ENCODE assay signal across 8 cellular contexts in the genomic region with DNA sequence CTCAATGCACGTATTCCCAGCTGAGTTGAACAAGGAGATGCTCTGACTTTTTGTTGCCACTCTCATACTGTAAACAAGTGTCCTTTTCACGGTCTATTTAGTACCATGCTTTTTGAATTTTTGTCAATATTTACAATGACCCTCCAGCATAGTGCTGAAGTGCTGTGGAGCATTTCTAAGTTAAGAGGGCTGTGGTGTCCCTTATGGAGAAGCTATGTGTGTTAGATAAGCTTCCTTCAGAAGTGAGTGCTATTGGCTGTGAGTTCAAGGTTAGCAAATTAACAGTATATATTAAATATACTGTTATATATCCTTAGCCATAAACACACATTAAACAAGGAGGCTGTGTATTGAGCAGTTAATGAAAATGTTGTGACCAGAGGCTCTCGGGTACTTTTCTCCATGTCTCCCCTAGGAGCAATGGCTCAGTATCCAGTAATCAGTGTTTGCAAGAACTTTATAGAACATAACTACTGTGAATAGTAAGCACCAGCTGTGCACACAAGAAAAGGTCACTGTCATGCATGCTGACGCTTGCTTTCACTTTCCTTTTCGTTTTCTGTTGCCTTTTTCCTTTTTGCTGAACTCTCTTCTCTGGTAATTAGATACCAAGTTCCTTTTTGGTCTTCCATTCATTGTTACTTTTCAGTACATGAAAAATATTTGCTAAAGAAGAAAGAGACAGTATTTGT.
DNase-seq lines count a peak whose midpoint lies in the region; ATAC-seq, FAIRE-seq and TF ChIP-seq lines count a peak whose summit lies in the region.

No MANE protein-coding gene starts in this region.

- H3K27me3 Mint-ChIP-seq in activated T-helper 1 cell treated with anti-CD3 and anti-CD28 coated beads, Interleukin-12 subunit alpha, Interleukin-12 subunit beta, Interleukin-2, Interleukin-4 antibody, amounts not matched to agents 30 ng/mL and 10 ng/mL and 1 ng/mL, durations not matched to agents 14 hours and 24 hours and 36 hours (ENCODE audit: insufficient read depth), result no peaks in the 10 kb centered on the region

- FAIRE-seq in GM12892 (lab: Jason Lieb, UNC), result peak; percentile 81

- H3K9me3 Mint-ChIP-seq in activated T-helper 1 cell treated with anti-CD3 and anti-CD28 coated beads, Interleukin-12 subunit alpha, Interleukin-12 subunit beta, Interleukin-2, Interleukin-4 antibody, amounts not matched to agents 30 ng/mL and 10 ng/mL and 1 ng/mL, durations not matched to agents 14 hours and 24 hours and 36 hours, result no peaks in the 10 kb centered on the region

- H3K4me3 ChIP-seq in upper lobe of left lung, result peak overlapping the region in 3 of 4 donors; percentile 20 to 47 (median 46)

- TF ChIP-seq CTCF in upper lobe of left lung (IDR thresholded peaks at IDR 0.05), result no peak

- no peak for TF ChIP-seq EP300 in upper lobe of left lung (IDR thresholded peaks at IDR 0.05)

- WGBS in upper lobe of left lung, 2 donors, result 30 to 43% methylated on average over 5 of the region's 5 CpGs

- intact Hi-C loops in activated T-helper 1 cell treated with anti-CD3 and anti-CD28 coated beads, Interleukin-12 subunit alpha, Interleukin-12 subunit beta, Interleukin-2, Interleukin-4 antibody, amounts not matched to agents 30 ng/mL and 10 ng/mL and 1 ng/mL, durations not matched to agents 14 hours and 24 hours and 36 hours (cut with micrococcal nuclease), result loop anchor here (1.0 to 10.0 kb wide), 3 partner anchors 141 to 265 kb away; no protein-coding TSS in a partner anchor

- no peaks in the 10 kb centered on the region for H3K36me3 Mint-ChIP-seq in activated T-helper 1 cell treated with anti-CD3 and anti-CD28 coated beads, Interleukin-12 subunit alpha, Interleukin-12 subunit beta, Interleukin-2, Interleukin-4 antibody, amounts not matched to agents 30 ng/mL and 10 ng/mL and 1 ng/mL, durations not matched to agents 14 hours and 24 hours and 36 hours (ENCODE audit: low read depth)

- ATAC-seq in HG02840 (IDR thresholded peaks at IDR 0.05; ENCODE audit: low FRiP score, unreplicated experiment), result peak; percentile 93
- ATAC-seq in upper lobe of left lung (ENCODE audit: low FRiP score in 2 of 2), result no peak

- no peaks in the 10 kb centered on the region for H3K27me3 ChIP-seq in upper lobe of left lung

- H3K27ac ChIP-seq in upper lobe of left lung, result peak overlapping the region; percentile 32 to 61 (median 42)

- peaks cover 0 to 15% (median 5%) of the 10 kb centered on the region in 4 donors for H3K4me1 ChIP-seq in upper lobe of left lung

- H3K4me3 Mint-ChIP-seq in activated T-helper 1 cell treated with anti-CD3 and anti-CD28 coated beads, Interleukin-12 subunit alpha, Interleukin-12 subunit beta, Interleukin-2, Interleukin-4 antibody, amounts not matched to agents 30 ng/mL and 10 ng/mL and 1 ng/mL, durations not matched to agents 14 hours and 24 hours and 36 hours, result peak overlapping the region; percentile 87

- peak overlapping the region; percentile 80 for H3K27ac Mint-ChIP-seq in activated T-helper 1 cell treated with anti-CD3 and anti-CD28 coated beads, Interleukin-12 subunit alpha, Interleukin-12 subunit beta, Interleukin-2, Interleukin-4 antibody, amounts not matched to agents 30 ng/mL and 10 ng/mL and 1 ng/mL, durations not matched to agents 14 hours and 24 hours and 36 hours

- no peaks in the 10 kb centered on the region for H3K36me3 ChIP-seq in upper lobe of left lung

- TF ChIP-seq POLR2A in GM12892 (IDR thresholded peaks at IDR 0.05; ENCODE audit: low read depth, low read length), result no peak
- no peak for TF ChIP-seq POLR2A in upper lobe of left lung (IDR thresholded peaks at IDR 0.05)

- peaks cover 18% of the 10 kb centered on the region for H3K4me1 Mint-ChIP-seq in activated T-helper 1 cell treated with anti-CD3 and anti-CD28 coated beads, Interleukin-12 subunit alpha, Interleukin-12 subunit beta, Interleukin-2, Interleukin-4 antibody, amounts not matched to agents 30 ng/mL and 10 ng/mL and 1 ng/mL, durations not matched to agents 14 hours and 24 hours and 36 hours (ENCODE audit: low read depth)

- DNase-seq in A172 (ENCODE audit: low spot score), result peak; percentile 44
- DNase-seq in GM12892 (ENCODE audit: insufficient read length), result peak; percentile 10
- peak; percentile 61 to 95 (median 87) for DNase-seq in NCI-H1417 (lab: John Stamatoyannopoulos, UW)
- peak; percentile 11 for DNase-seq in activated T-helper 1 cell treated with anti-CD3 and anti-CD28 coated beads, Interleukin-12 subunit alpha, Interleukin-12 subunit beta, Interleukin-2, Interleukin-4 antibody, amounts not matched to agents 30 ng/mL and 10 ng/mL and 1 ng/mL, durations not matched to agents 14 hours and 24 hours and 36 hours (ENCODE audit: low spot score)
- peak; percentile 34 for DNase-seq in kidney tubule cell (ENCODE audit: low spot score)
- no peak for DNase-seq in upper lobe of left lung
- DNase-seq in NCI-H524 (lab: John Stamatoyannopoulos, UW), result no peak

- no peaks in the 10 kb centered on the region for H3K9me3 ChIP-seq in upper lobe of left lung

Comparison
In these comparisons a context has a peak if more than half of its experiments do, and no peak if none do; other contexts are left out.
1. DNase-seq: peak in A172 (single experiment), GM12892 (single experiment), NCI-H1417 (3 of 3), activated T-helper 1 cell treated with anti-CD3 and anti-CD28 coated beads, Interleukin-12 subunit alpha, Interleukin-12 subunit beta, Interleukin-2, Interleukin-4 antibody, amounts not matched to agents 30 ng/mL and 10 ng/mL and 1 ng/mL, durations not matched to agents 14 hours and 24 hours and 36 hours (single experiment) and kidney tubule cell (single experiment); none in upper lobe of left lung (0 of 2) and NCI-H524 (0 of 2).